In the genomic region with DNA sequence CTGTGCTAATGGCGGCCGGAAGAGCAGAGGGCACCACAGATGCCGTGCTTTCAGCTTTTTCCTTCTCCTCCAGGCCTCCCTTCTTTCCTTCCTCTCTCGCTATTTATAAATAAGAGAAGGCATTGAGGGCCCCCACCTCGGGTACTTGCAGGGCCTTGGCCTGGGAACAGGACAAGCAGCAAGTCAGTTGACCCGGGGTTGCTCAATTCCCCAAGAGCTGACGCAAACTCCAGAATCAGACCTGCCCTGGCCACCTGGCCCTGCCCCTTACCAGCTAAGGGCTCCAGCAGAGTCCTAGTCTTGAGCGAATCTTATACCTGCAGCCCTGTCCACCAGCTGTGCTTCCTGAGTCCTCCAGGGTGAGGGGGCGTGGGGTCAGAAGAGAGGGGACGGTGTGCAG, we compare ENCODE assay signal across 11 cellular contexts. TPM values are rescaled to one million over a fixed set of nuclear protein-coding genes. Genes with fewer than 3 reads are reported as not detected.
DNase-seq lines count a peak whose midpoint lies in the region; ATAC-seq and TF ChIP-seq lines count a peak whose summit lies in the region.
"Had no signal": no experiment of that assay in that cellular context is flagged by ENCODE, and none has a peak within 500 bp of the region (broad histone marks: within the 10 kb centered on the region; RNA-seq: fewer than 3 reads in every experiment).

No MANE protein-coding gene starts in this region.

- peaks cover 59% of the 10 kb centered on the region for H3K36me3 Mint-ChIP-seq in stimulated activated naive CD8-positive, alpha-beta T cell treated with anti-CD3 and anti-CD28 coated beads, Interleukin-15, Interleukin-2, amounts not matched to agents 100 ng/mL and 50 ng/mL, for 24 hours (ENCODE audit: low read depth)

- TF ChIP-seq CTCF in omental fat pad (IDR thresholded peaks at IDR 0.05) = no peak

- intact Hi-C loops in Right ventricle myocardium superior (cut with DNase I) = no loop called here

- H3K9me3 Mint-ChIP-seq in stimulated activated naive CD8-positive, alpha-beta T cell treated with anti-CD3 and anti-CD28 coated beads, Interleukin-15, Interleukin-2, amounts not matched to agents 100 ng/mL and 50 ng/mL, for 24 hours = no peaks in the 10 kb centered on the region
- no peaks in the 10 kb centered on the region for H3K9me3 Mint-ChIP-seq in stimulated activated naive CD8-positive, alpha-beta T cell treated with anti-CD3 and anti-CD28 coated beads, Interleukin-15, amount 100 ng/mL, for 72 hours

- DNase-seq in stimulated activated naive CD8-positive, alpha-beta T cell treated with anti-CD3 and anti-CD28 coated beads, Interleukin-15, amount 100 ng/mL, for 72 hours = no peak
- peak; percentile 83 for DNase-seq in Right ventricle myocardium superior
- no peak for DNase-seq in omental fat pad (ENCODE audit: low spot score)
- DNase-seq in germinal center (ENCODE audit: low spot score) = no peak
- DNase-seq in G401 (ENCODE audit: low spot score) = no peak
- no peak for DNase-seq in SW480 (ENCODE audit: low spot score)
- DNase-seq: activated CD8-positive, alpha-beta memory T cell treated with anti-CD3 and anti-CD28 coated beads for 24 hours; cerebellar nuclear complex; occipital lobe had no signal

- ATAC-seq in stimulated activated naive CD8-positive, alpha-beta T cell treated with anti-CD3 and anti-CD28 coated beads, Interleukin-15, amount 100 ng/mL, for 72 hours = no peak
- ATAC-seq in Right ventricle myocardium superior (ENCODE audit: poor library complexity) (peak; percentile 18), omental fat pad (ENCODE audit: low FRiP score) (peak; percentile 7), HG02759 (IDR thresholded peaks at IDR 0.05; ENCODE audit: unreplicated experiment) (no peak)

- in situ Hi-C loops in G401 (cut with HindIII; ENCODE audit: low sequenced_read_pairs) = loop anchor here (5.0 kb wide), 1 partner anchor 73 kb away; no protein-coding TSS in a partner anchor

- H3K27me3 Mint-ChIP-seq in stimulated activated naive CD8-positive, alpha-beta T cell treated with anti-CD3 and anti-CD28 coated beads, Interleukin-15, Interleukin-2, amounts not matched to agents 100 ng/mL and 50 ng/mL, for 24 hours = no peaks in the 10 kb centered on the region
- no peaks in the 10 kb centered on the region for H3K27me3 Mint-ChIP-seq in stimulated activated naive CD8-positive, alpha-beta T cell treated with anti-CD3 and anti-CD28 coated beads, Interleukin-15, amount 100 ng/mL, for 72 hours

- H3K4me3 Mint-ChIP-seq in stimulated activated naive CD8-positive, alpha-beta T cell treated with anti-CD3 and anti-CD28 coated beads, Interleukin-15, Interleukin-2, amounts not matched to agents 100 ng/mL and 50 ng/mL, for 24 hours = no peak overlapping the region
- no peak overlapping the region for H3K4me3 Mint-ChIP-seq in stimulated activated naive CD8-positive, alpha-beta T cell treated with anti-CD3 and anti-CD28 coated beads, Interleukin-15, amount 100 ng/mL, for 72 hours

- peak overlapping the region; percentile 58 for H3K27ac Mint-ChIP-seq in stimulated activated naive CD8-positive, alpha-beta T cell treated with anti-CD3 and anti-CD28 coated beads, Interleukin-15, Interleukin-2, amounts not matched to agents 100 ng/mL and 50 ng/mL, for 24 hours
- H3K27ac Mint-ChIP-seq in stimulated activated naive CD8-positive, alpha-beta T cell treated with anti-CD3 and anti-CD28 coated beads, Interleukin-15, amount 100 ng/mL, for 72 hours = peak overlapping the region in 1 of 2 donors; percentile 16

- H3K4me1 Mint-ChIP-seq in stimulated activated naive CD8-positive, alpha-beta T cell treated with anti-CD3 and anti-CD28 coated beads, Interleukin-15, Interleukin-2, amounts not matched to agents 100 ng/mL and 50 ng/mL, for 24 hours (ENCODE audit: low read depth) = peaks cover 87% of the 10 kb centered on the region
- H3K4me1 Mint-ChIP-seq in stimulated activated naive CD8-positive, alpha-beta T cell treated with anti-CD3 and anti-CD28 coated beads, Interleukin-15, amount 100 ng/mL, for 72 hours = peaks cover 100% of the 10 kb centered on the region

RNA-seq across cellular contexts. Expression of a gene that starts 13.5 kb away (rescaled TPM):
- total RNA-seq in Right ventricle myocardium superior = 13.7 TPM
- total RNA-seq in omental fat pad = 100 to 1,000 TPM in 2 of 4 donors, 10 to 100 TPM in 2; 34.0 to 122 (median 84.5) TPM
- total RNA-seq in G401 (2014; rRNA removed; shearing (Covaris generic)) = not detected in 2 replicates

RNA-seq across cellular contexts. Expression of a gene that starts 49.5 kb away (rescaled TPM):
- total RNA-seq in Right ventricle myocardium superior = 63.3 TPM
- total RNA-seq in omental fat pad = 100 to 1,000 TPM in 1 of 4 donors, 10 to 100 TPM in 3; 88.1 to 105 (median 97.1) TPM
- 10.0 and 11.4 TPM in 2 replicates for total RNA-seq in G401 (2014; rRNA removed; shearing (Covaris generic))

Comparison
In these comparisons a context has a peak if more than half of its experiments do, and no peak if none do; other contexts are left out.
1. ATAC-seq: peak in Right ventricle myocardium superior (single experiment) and omental fat pad (single experiment); none in stimulated activated naive CD8-positive, alpha-beta T cell treated with anti-CD3 and anti-CD28 coated beads, Interleukin-15, amount 100 ng/mL, for 72 hours (single experiment) and HG02759 (single experiment).
2. RNA of a gene that starts 13.5 kb away (total RNA-seq): 34.0 to 122 TPM in omental fat pad and 13.7 TPM in Right ventricle myocardium superior (single experiment); not detected in G401; every median in the first group is over 10 times any median in the second.